34 cellular contexts compared by ENCODE assay signal in the genomic region with DNA sequence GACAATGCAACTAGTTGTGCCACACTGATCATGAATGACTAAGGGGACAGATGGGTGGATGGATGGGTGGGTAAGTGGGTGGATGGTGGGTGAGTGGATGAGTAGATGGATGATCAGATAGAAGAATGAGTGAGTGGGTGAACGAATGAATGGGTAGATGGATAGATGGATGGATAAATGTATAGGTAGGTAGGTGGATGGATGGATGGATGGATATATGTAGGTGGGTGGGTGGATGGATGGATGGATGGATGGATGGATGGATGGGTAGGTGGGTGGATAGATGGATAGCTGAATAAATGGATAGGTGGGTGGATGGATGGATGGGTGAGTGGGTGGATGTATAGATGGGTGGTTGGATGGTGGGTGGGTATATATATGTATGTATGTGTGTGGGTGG.
"Had no signal": no experiment of that assay in that cellular context is flagged by ENCODE, and none has a peak within 500 bp of the region (broad histone marks: within the 10 kb centered on the region; RNA-seq: fewer than 3 reads in every experiment).

No MANE protein-coding gene starts in this region.

- ATAC-seq: activated naive CD4-positive, alpha-beta T cell treated with anti-CD3 and anti-CD28 coated beads, Interleukin-2, amount 50 U/mL, for 72 hours; activated naive CD8-positive, alpha-beta T cell treated with anti-CD3 and anti-CD28 coated beads, Interleukin-2, amount 50 U/mL, for 24 hours; activated T-cell treated with anti-CD3 and anti-CD28 coated beads, Interleukin-2, amount 50 U/mL, for 4 hours; activated T-cell treated with anti-CD3 and anti-CD28 coated beads, Interleukin-2, amount 50 U/mL, for 72 hours; activated T-helper 17 cell treated with anti-CD3 and anti-CD28 coated beads, Interleukin-2, amount 50 U/mL, for 72 hours; body of pancreas had no signal

- H3K4me3 ChIP-seq: adrenal gland, ascending aorta, body of pancreas, breast epithelium, cardiac muscle cell had no signal

- H3K4me1 ChIP-seq: adrenal gland, body of pancreas, breast epithelium had no signal

- DNase-seq: activated effector memory CD4-positive, alpha-beta T cell treated with anti-CD3 and anti-CD28 coated beads, Interleukin-2, amount 50 U/mL, for 16 hours; activated effector memory CD4-positive, alpha-beta T cell treated with Interleukin-2 at 50 U/mL for 16 hours; activated gamma-delta T cell; activated gamma-delta T cell treated with Interleukin-2 at 50 U/mL for 16 hours; activated naive CD4-positive, alpha-beta T cell; activated naive CD4-positive, alpha-beta T cell treated with anti-CD3 and anti-CD28 coated beads for 36 hours; activated naive CD4-positive, alpha-beta T cell treated with anti-CD3 and anti-CD28 coated beads, Interleukin-2, amount 10 ng/mL, durations not matched to agents 7 days and 5 days; activated naive CD4-positive, alpha-beta T cell treated with anti-CD3 and anti-CD28 coated beads, Interleukin-2, amount 50 U/mL, for 16 hours; activated naive CD4-positive, alpha-beta T cell treated with Interleukin-2 at 50 U/mL for 16 hours; activated naive CD8-positive, alpha-beta T cell treated with anti-CD3 and anti-CD28 coated beads for 36 hours; activated naive CD8-positive, alpha-beta T cell treated with anti-CD3 and anti-CD28 coated beads, Interleukin-2, amount 10 ng/mL, durations not matched to agents 7 days and 5 days; activated naive CD8-positive, alpha-beta T cell treated with anti-CD3 and anti-CD28 coated beads, Interleukin-2, amount 50 U/mL, for 24 hours; activated T-cell treated with anti-CD3 and anti-CD28 coated beads, Interleukin-2, amount 50 U/mL, for 1 hour; activated T-cell treated with anti-CD3 and anti-CD28 coated beads, Interleukin-2, amount 50 U/mL, for 24 hours; activated T-cell treated with anti-CD3 and anti-CD28 coated beads, Interleukin-2, amount 50 U/mL, for 4 hours; activated T-cell treated with anti-CD3 and anti-CD28 coated beads, Interleukin-2, amount 50 U/mL, for 48 hours; activated T-cell treated with anti-CD3 and anti-CD28 coated beads, Interleukin-2, amount 50 U/mL, for 72 hours; adrenal gland; amniotic stem cell; amygdala; anterior cingulate cortex; aorta; body of pancreas; brain microvascular endothelial cell; caudate nucleus; central memory CD4-positive, alpha-beta T cell; cerebellar nuclear complex had no signal

- H3K9me3 ChIP-seq: adrenal gland, ascending aorta, body of pancreas, breast epithelium had no signal

- H3K36me3 ChIP-seq: adrenal gland, brain microvascular endothelial cell, breast epithelium, cardiac muscle cell had no signal

- H3K27ac ChIP-seq: adrenal gland, ascending aorta, body of pancreas, brain microvascular endothelial cell, breast epithelium, cardiac muscle cell had no signal

- FAIRE-seq: astrocyte, bronchial epithelial cell had no signal

- H3K27me3 ChIP-seq: adrenal gland, ascending aorta, body of pancreas, brain microvascular endothelial cell, breast epithelium, cardiac muscle cell had no signal
